In genomic region chr20:6066582-6066981, GRCh38 we compare ENCODE assay signal across 25 cellular contexts. TPM values are rescaled to one million over a fixed set of nuclear protein-coding genes. Genes with fewer than 3 reads are reported as not detected.
"Had no signal": no experiment of that assay in that cellular context is flagged by ENCODE, and none has a peak within 500 bp of the region (broad histone marks: within the 10 kb centered on the region; RNA-seq: fewer than 3 reads in every experiment).

No MANE protein-coding gene starts in this region.

- DNase-seq: stimulated activated CD4-positive, alpha-beta T cell treated with anti-CD3 and anti-CD28 coated beads, Interleukin-2, amount 100 ng/mL, for 48 hours; stimulated activated CD4-positive, alpha-beta T cell treated with anti-CD3 and anti-CD28 coated beads, Interleukin-4, amount 100 ng/mL, for 1 hour; stimulated activated CD4-positive, alpha-beta T cell treated with anti-CD3 and anti-CD28 coated beads, Interleukin-4, amount 100 ng/mL, for 24 hours; stimulated activated CD4-positive, alpha-beta T cell treated with anti-CD3 and anti-CD28 coated beads, Interleukin-4, amount 100 ng/mL, for 4 hours; stimulated activated CD8-positive, alpha-beta memory T cell treated with anti-CD3 and anti-CD28 coated beads, Interleukin-4, amount 100 ng/mL, for 48 hours; stimulated activated naive B cell treated with anti-CD40 and anti-IgM and Interleukin-4, amounts not matched to agents 10 μg/mL and 1 μg/mL and 100 μg/mL, for 72 hours; stimulated activated naive CD4-positive, alpha-beta T cell; stimulated activated naive CD4-positive, alpha-beta T cell treated with Interleukin-2 at 50 U/mL for 16 hours; stimulated activated naive CD8-positive, alpha-beta T cell treated with anti-CD3 and anti-CD28 coated beads, Interleukin-15, amount 100 ng/mL, for 72 hours; stimulated activated naive CD8-positive, alpha-beta T cell treated with anti-CD3 and anti-CD28 coated beads, Interleukin-15, Interleukin-2, amounts not matched to agents 100 U/mL and 50 U/mL, for 24 hours; stomach; substantia nigra; testis; thyroid gland; tibial artery; transverse colon; trophoblast cell; upper lobe of left lung; upper lobe of right lung; uterus had no signal

- ATAC-seq: stimulated activated effector memory CD8-positive, alpha-beta T cell treated with anti-CD3 and anti-CD28 coated beads, Interleukin-12 subunit alpha, Interleukin-12 subunit beta, amount 100 ng/mL, for 72 hours; stimulated activated memory B cell treated with anti-CD40 and anti-IgM and Interleukin-4, amounts not matched to agents 10 μg/mL and 1 μg/mL and 100 μg/mL, for 72 hours; stimulated activated naive B cell treated with anti-CD40 and anti-IgM and Interleukin-4, amounts not matched to agents 10 μg/mL and 1 μg/mL and 100 μg/mL, for 72 hours; stimulated activated naive CD8-positive, alpha-beta T cell treated with anti-CD3 and anti-CD28 coated beads, Interleukin-15, amount 100 ng/mL, for 72 hours; stimulated activated naive CD8-positive, alpha-beta T cell treated with anti-CD3 and anti-CD28 coated beads, Interleukin-15, Interleukin-2, amounts not matched to agents 100 U/mL and 50 U/mL, for 24 hours; upper lobe of right lung had no signal

RNA-seq across cellular contexts. Expression of gene LRRN4, which starts 12.7 kb away (rescaled TPM):
- total RNA-seq: thyroid gland, tibial nerve, ureter, vagina had no signal
